ENCODE assay signal across 1 cellular context in genomic region chr11:27592111-27592780, GRCh38.
TF ChIP-seq lines count a peak whose summit lies in the region.

No MANE protein-coding gene starts in this region.

TF ChIP-seq in IMR-90, 13 proteins besides CTCF, POLR2A, EP300 and RAD21:
- TF ChIP-seq SMC3 (IDR thresholded peaks at IDR 0.05; ENCODE audit: low read depth, low read length) (no peak), USF2 (IDR thresholded peaks at IDR 0.05; ENCODE audit: low read depth, low read length) (no peak), NFE2L2 (IDR thresholded peaks at IDR 0.05; ENCODE audit: low read depth, low read length) (0 out of 2 replicates have a peak, but pooled peaks have one; percentile 18), CEBPB (IDR thresholded peaks at IDR 0.05; ENCODE audit: low read depth, low read length) (peak; percentile 33; the same call in 1 of the 2 replicates)
